Comparison of ENCODE assay signal across 1 cellular context in genomic region chr3:72745146-72745976, GRCh38.
TF ChIP-seq lines count a peak whose summit lies in the region.

No MANE protein-coding gene starts in this region.

TF ChIP-seq in HEK293, 187 proteins besides CTCF, POLR2A, EP300 and RAD21 (continued from another document):
- TF ChIP-seq, protein P1, sequence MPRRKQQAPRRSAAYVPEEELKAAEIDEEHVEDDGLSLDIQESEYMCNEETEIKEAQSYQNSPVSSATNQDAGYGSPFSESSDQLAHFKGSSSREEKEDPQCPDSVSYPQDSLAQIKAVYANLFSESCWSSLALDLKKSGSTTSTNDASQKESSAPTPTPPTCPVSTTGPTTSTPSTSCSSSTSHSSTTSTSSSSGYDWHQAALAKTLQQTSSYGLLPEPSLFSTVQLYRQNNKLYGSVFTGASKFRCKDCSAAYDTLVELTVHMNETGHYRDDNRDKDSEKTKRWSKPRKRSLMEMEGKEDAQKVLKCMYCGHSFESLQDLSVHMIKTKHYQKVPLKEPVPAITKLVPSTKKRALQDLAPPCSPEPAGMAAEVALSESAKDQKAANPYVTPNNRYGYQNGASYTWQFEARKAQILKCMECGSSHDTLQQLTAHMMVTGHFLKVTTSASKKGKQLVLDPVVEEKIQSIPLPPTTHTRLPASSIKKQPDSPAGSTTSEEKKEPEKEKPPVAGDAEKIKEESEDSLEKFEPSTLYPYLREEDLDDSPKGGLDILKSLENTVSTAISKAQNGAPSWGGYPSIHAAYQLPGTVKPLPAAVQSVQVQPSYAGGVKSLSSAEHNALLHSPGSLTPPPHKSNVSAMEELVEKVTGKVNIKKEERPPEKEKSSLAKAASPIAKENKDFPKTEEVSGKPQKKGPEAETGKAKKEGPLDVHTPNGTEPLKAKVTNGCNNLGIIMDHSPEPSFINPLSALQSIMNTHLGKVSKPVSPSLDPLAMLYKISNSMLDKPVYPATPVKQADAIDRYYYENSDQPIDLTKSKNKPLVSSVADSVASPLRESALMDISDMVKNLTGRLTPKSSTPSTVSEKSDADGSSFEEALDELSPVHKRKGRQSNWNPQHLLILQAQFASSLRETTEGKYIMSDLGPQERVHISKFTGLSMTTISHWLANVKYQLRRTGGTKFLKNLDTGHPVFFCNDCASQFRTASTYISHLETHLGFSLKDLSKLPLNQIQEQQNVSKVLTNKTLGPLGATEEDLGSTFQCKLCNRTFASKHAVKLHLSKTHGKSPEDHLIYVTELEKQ (tag by site-specific recombination; IDR thresholded peaks at IDR 0.05; ENCODE audit: borderline replicate concordance), result no peak
- TF ChIP-seq PRDM6 (tag by site-specific recombination; IDR thresholded peaks at IDR 0.05) (0 out of 2 replicates have a peak, but pooled peaks have one; percentile 20), ZNF433 (tag by site-specific recombination; IDR thresholded peaks at IDR 0.05; ENCODE audit: low read depth) (no peak), ZNF670 (tag by site-specific recombination; IDR thresholded peaks at IDR 0.05; ENCODE audit: low read depth) (no peak), ZNF335 (tag by site-specific recombination; conservative IDR thresholded peaks at IDR 0.05) (peak; percentile 57), ZNF211 (tag by site-specific recombination; IDR thresholded peaks at IDR 0.05; ENCODE audit: low read depth) (no peak), GFI1B (tag by site-specific recombination; IDR thresholded peaks at IDR 0.05) (peak; percentile 31; the same call in 1 of the 2 replicates), ZNF768 (tag by site-specific recombination; IDR thresholded peaks at IDR 0.05) (no peak), TCF7L2 (IDR thresholded peaks at IDR 0.05; ENCODE audit: borderline replicate concordance, low read depth, low read length) (no peak), HOXC10 (CRISPR knock-in tag; IDR thresholded peaks at IDR 0.05) (no peak), ZNF10 (tag by site-specific recombination; IDR thresholded peaks at IDR 0.05) (peak; percentile 38; the same call in 1 of the 2 replicates), ZNF146 (tag by site-specific recombination; IDR thresholded peaks at IDR 0.05) (no peak), ZBTB17 (tag by site-specific recombination; IDR thresholded peaks at IDR 0.05) (peak; percentile 74), OSR2 (tag by site-specific recombination; IDR thresholded peaks at IDR 0.05) (peak; percentile 45; the same call in 1 of the 2 replicates), ZNF426 (tag by site-specific recombination; IDR thresholded peaks at IDR 0.05) (no peak), ZNF561 (tag by site-specific recombination; IDR thresholded peaks at IDR 0.05; ENCODE audit: borderline replicate concordance) (0 out of 2 replicates have a peak, but pooled peaks have one; percentile 51), ZNF777 (tag by site-specific recombination; IDR thresholded peaks at IDR 0.05; ENCODE audit: borderline replicate concordance) (no peak), ZNF701 (tag by site-specific recombination; IDR thresholded peaks at IDR 0.05) (no peak), ZNF133 (tag by site-specific recombination; IDR thresholded peaks at IDR 0.05) (no peak), ZFP41 (tag by site-specific recombination; IDR thresholded peaks at IDR 0.05; ENCODE audit: borderline replicate concordance) (no peak), ZNF19 (tag by site-specific recombination; IDR thresholded peaks at IDR 0.05; ENCODE audit: low read depth) (no peak), ZNF341 (tag by site-specific recombination; IDR thresholded peaks at IDR 0.05; ENCODE audit: low read depth) (no peak), HOXD13 (CRISPR knock-in tag; IDR thresholded peaks at IDR 0.05; ENCODE audit: borderline replicate concordance) (no peak), ZNF501 (tag by site-specific recombination; IDR thresholded peaks at IDR 0.05) (no peak), ZNF394 (tag by site-specific recombination; IDR thresholded peaks at IDR 0.05; ENCODE audit: borderline replicate concordance) (no peak), ZNF596 (tag by site-specific recombination; IDR thresholded peaks at IDR 0.05) (no peak), HOXA7 (CRISPR knock-in tag; IDR thresholded peaks at IDR 0.05; ENCODE audit: borderline replicate concordance) (no peak), ZNF311 (tag by site-specific recombination; IDR thresholded peaks at IDR 0.05; ENCODE audit: borderline replicate concordance) (no peak), ZFP69B (tag by site-specific recombination; IDR thresholded peaks at IDR 0.05) (no peak), SCRT2 (tag by site-specific recombination; IDR thresholded peaks at IDR 0.05) (peak; percentile 89), SP7 (tag by site-specific recombination; IDR thresholded peaks at IDR 0.05) (no peak), ZFHX2 (tag by site-specific recombination; conservative IDR thresholded peaks at IDR 0.05) (no peak), ZNF391 (tag by site-specific recombination; IDR thresholded peaks at IDR 0.05; ENCODE audit: borderline replicate concordance, low read depth) (no peak), AEBP2 (tag by site-specific recombination; IDR thresholded peaks at IDR 0.05; ENCODE audit: borderline replicate concordance) (no peak), ZNF423 (tag by site-specific recombination; IDR thresholded peaks at IDR 0.05) (no peak), KLF10 (tag by site-specific recombination; IDR thresholded peaks at IDR 0.05) (no peak), ZNF366 (tag by site-specific recombination; conservative IDR thresholded peaks at IDR 0.05) (peak; percentile 26; the same call in 1 of the 2 replicates)
- TF ChIP-seq, protein P2, sequence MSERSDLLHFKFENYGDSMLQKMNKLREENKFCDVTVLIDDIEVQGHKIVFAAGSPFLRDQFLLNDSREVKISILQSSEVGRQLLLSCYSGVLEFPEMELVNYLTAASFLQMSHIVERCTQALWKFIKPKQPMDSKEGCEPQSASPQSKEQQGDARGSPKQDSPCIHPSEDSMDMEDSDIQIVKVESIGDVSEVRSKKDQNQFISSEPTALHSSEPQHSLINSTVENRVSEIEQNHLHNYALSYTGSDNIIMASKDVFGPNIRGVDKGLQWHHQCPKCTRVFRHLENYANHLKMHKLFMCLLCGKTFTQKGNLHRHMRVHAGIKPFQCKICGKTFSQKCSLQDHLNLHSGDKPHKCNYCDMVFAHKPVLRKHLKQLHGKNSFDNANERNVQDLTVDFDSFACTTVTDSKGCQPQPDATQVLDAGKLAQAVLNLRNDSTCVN (tag by site-specific recombination; optimal IDR thresholded peaks at IDR 0.05), result no peak
- TF ChIP-seq, protein P3, sequence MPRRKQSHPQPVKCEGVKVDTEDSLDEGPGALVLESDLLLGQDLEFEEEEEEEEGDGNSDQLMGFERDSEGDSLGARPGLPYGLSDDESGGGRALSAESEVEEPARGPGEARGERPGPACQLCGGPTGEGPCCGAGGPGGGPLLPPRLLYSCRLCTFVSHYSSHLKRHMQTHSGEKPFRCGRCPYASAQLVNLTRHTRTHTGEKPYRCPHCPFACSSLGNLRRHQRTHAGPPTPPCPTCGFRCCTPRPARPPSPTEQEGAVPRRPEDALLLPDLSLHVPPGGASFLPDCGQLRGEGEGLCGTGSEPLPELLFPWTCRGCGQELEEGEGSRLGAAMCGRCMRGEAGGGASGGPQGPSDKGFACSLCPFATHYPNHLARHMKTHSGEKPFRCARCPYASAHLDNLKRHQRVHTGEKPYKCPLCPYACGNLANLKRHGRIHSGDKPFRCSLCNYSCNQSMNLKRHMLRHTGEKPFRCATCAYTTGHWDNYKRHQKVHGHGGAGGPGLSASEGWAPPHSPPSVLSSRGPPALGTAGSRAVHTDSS (tag by site-specific recombination; IDR thresholded peaks at IDR 0.05), result no peak
